ENCODE assay signal across 8 cellular contexts in the genomic region with DNA sequence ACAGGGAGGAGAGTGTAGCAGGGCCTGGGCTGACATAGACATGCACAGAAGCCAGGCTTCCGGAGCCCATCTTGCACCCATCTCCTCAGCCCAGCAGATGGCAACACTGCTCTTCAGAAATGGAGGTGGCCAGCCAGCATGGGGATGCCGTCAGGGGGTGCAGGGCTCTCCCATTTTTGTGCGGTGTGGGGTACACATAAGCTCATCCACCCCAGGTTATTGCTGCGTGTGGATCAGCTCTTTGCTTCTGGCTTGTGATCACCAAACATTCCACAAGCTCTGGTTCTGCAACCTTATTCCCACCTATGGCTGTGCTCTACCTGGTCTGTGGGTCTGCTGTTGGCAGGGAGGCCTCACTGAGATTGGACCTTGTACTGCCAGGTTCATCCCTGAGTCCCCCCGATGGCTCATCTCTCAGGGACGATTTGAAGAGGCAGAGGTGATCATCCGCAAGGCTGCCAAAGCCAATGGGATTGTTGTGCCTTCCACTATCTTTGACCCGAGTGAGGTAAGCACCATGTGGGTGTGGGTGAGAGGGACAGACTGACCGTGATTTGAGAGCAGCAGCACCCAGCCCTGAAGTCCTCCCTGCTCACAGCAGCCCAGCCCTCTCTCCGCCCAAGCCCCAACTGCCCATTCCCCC.
A peak's percentile ranks its signal among the peaks of the same experiment; 100 is the strongest.
DNase-seq lines count a peak whose midpoint lies in the region; TF ChIP-seq lines count a peak whose summit lies in the region.

No MANE protein-coding gene starts in this region.

- DNase-seq in NCI-H1436 (lab: John Stamatoyannopoulos, UW) (peak; percentile 43), NCI-H1436 treated with DMSO at 0.1 percent for 48 hours (lab: John Stamatoyannopoulos, UW) (no peak), HFF-Myc (ENCODE audit: extremely low read depth, low read depth) (no peak), NCI-H1694 (lab: John Stamatoyannopoulos, UW) (peak; percentile 44), cerebellar cortex (ENCODE audit: low spot score) (peak; percentile 66), left kidney (ENCODE audit: low read depth, low spot score) (peak; percentile 86)
- peak; percentile 68 for DNase-seq in activated CD4-positive, CD25-positive, alpha-beta regulatory T cell treated with anti-CD3 and anti-CD28 coated beads, Interleukin-2, amount 50 U/mL, for 72 hours
- DNase-seq in stimulated activated CD4-positive, alpha-beta T cell treated with anti-CD3 and anti-CD28 coated beads, Interleukin-2, amount 100 ng/mL, for 4 hours (ENCODE audit: low read depth) = peak; percentile 65

- peak; percentile 84 for TF ChIP-seq CTCF in HFF-Myc (IDR thresholded peaks at IDR 0.05; ENCODE audit: low read depth, low read length, missing control alignments)

- H3K4me3 ChIP-seq in HFF-Myc (replicated peaks; ENCODE audit: low read depth, low read length) = no peak overlapping the region

Comparison
In these comparisons a context has a peak if more than half of its experiments do, and no peak if none do; other contexts are left out.
1. DNase-seq: peak in NCI-H1436 (single experiment), NCI-H1694 (single experiment), activated CD4-positive, CD25-positive, alpha-beta regulatory T cell treated with anti-CD3 and anti-CD28 coated beads, Interleukin-2, amount 50 U/mL, for 72 hours (single experiment), cerebellar cortex (single experiment), left kidney (single experiment) and stimulated activated CD4-positive, alpha-beta T cell treated with anti-CD3 and anti-CD28 coated beads, Interleukin-2, amount 100 ng/mL, for 4 hours (single experiment); none in NCI-H1436 treated with DMSO at 0.1 percent for 48 hours (single experiment) and HFF-Myc (single experiment).